ENCODE assay signal across 15 cellular contexts in the genomic region with DNA sequence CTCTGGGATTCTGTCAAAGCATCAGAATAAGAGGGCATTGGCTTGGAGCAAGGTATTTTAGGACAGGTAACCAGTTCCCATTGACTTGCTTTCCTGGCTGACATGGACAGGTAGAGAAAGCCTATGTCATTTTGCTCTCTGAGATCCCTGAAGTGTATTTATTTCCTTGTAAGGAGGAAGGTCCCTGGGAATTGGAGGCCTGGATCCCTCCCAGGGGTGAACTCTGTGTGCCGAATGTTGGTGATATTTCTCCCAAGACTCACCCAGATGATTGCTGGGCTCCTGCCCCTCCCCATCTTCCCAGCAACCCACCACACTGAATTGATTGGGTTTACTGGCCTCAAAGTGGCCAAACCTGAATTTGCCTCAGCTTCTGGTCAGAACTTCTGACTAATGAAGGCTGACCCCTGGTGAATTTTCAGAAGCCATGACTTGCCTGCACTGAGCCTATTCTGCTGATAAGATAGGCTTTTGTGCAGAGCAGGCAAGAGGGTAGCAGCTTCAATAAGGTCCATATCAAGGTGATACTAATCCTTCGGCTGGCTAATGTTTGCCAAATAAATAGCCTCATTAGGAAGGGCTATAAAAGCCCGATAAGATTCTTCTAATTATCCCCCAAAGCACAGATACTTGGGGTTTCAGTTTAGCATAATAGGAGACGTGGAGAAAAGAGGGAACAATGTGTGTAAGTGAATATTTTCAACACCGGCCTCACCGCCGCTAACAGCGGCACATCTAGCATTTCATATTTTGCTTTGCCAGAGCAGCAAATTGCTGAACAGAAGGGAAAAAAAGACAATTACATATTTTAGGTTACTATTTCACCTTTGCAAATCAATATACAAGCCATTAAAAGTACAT.
A peak's percentile ranks its signal among the peaks of the same experiment; 100 is the strongest.
DNase-seq lines count a peak whose midpoint lies in the region; ATAC-seq and TF ChIP-seq lines count a peak whose summit lies in the region.
"Had no signal": no experiment of that assay in that cellular context is flagged by ENCODE, and none has a peak within 500 bp of the region (broad histone marks: within the 10 kb centered on the region; RNA-seq: fewer than 3 reads in every experiment).

No MANE protein-coding gene starts in this region.

- no peak for TF ChIP-seq EP300 in SK-N-SH (IDR thresholded peaks at IDR 0.05; ENCODE audit: borderline replicate concordance in 1 of 2, low read depth in 1 of 2, low read length in 1 of 2)

- POLR2A ChIA-PET in SK-N-SH (lab: Yijun Ruan, JAX), result no interaction called here

- H3F3A ChIP-seq in SK-N-SH (replicated peaks; ENCODE audit: insufficient read depth), result no peaks in the 10 kb centered on the region

- H4K20me1 ChIP-seq in SK-N-SH (ENCODE audit: insufficient read depth), result no peaks in the 10 kb centered on the region

- TF ChIP-seq RAD21 in SK-N-SH (IDR thresholded peaks at IDR 0.05; ENCODE audit: low read length), result peak; percentile 20; the same call in 1 of the 2 replicates

- TF ChIP-seq POLR2A in body of pancreas (IDR thresholded peaks at IDR 0.05), result no peak

- peaks cover 0 to 7% of the 10 kb centered on the region in 2 experiments; a peak in 1 of 4 replicates for H3K4me1 ChIP-seq in SK-N-SH (ENCODE audit: control insufficient read depth in 1 of 2, insufficient read depth in 2 of 2, low read depth in 1 of 2, low read length in 1 of 2)
- H3K4me1 ChIP-seq in RWPE2 (ENCODE audit: insufficient read depth, poor library complexity, severe bottlenecking), result peaks cover 32% of the 10 kb centered on the region
- H3K4me1 ChIP-seq in urinary bladder (ENCODE audit: insufficient read depth), result no peaks in the 10 kb centered on the region
- peaks cover 5% of the 10 kb centered on the region for H3K4me1 ChIP-seq in body of pancreas

- CTCF ChIA-PET in SK-N-SH (lab: Yijun Ruan, JAX), result interaction anchor here (0.6 to 2.4 kb wide), 7 partner anchors 17 to 282 kb away, joined by 3 to 9 read pairs (median 4); partner anchors contain the start of gene PCBD2

- H3K9me2 ChIP-seq in SK-N-SH, result no peaks in the 10 kb centered on the region

- no peak for ATAC-seq in SK-N-SH treated with all-trans-retinoic acid at 6 μM for 48 hours
- ATAC-seq in RWPE2 (ENCODE audit: low read depth), result peak; percentile 59
- ATAC-seq in esophagus mucosa, result peak; percentile 2
- ATAC-seq in HG03097 (IDR thresholded peaks at IDR 0.05; ENCODE audit: low FRiP score, unreplicated experiment), result no peak
- no peak for ATAC-seq in GM21381 (IDR thresholded peaks at IDR 0.05; ENCODE audit: unreplicated experiment)
- no peak for ATAC-seq in body of pancreas

- H3K4me3 ChIP-seq in SK-N-SH (ENCODE audit: low read depth in 2 of 2, low read length in 1 of 2) (no peak overlapping the region), RWPE2 (ENCODE audit: severe bottlenecking) (peak overlapping the region; percentile 36), urinary bladder (ENCODE audit: low read depth, low read length) (no peak overlapping the region), body of pancreas (no peak overlapping the region)
- H3K4me3 ChIP-seq: tibial nerve had no signal

- H3K9me3 ChIP-seq in SK-N-SH (no peaks in the 10 kb centered on the region), RWPE2 (ENCODE audit: severe bottlenecking) (no peaks in the 10 kb centered on the region), body of pancreas (no peaks in the 10 kb centered on the region)
- H3K9me3 ChIP-seq: tibial nerve had no signal

- H3K27ac ChIP-seq in SK-N-SH (ENCODE audit: low read depth in 2 of 2, low read length in 1 of 2) (no peak overlapping the region), RWPE2 (ENCODE audit: poor library complexity, severe bottlenecking) (peak overlapping the region; percentile 68), urinary bladder (ENCODE audit: low read depth) (peak overlapping the region; percentile 59), body of pancreas (no peak overlapping the region)
- H3K27ac ChIP-seq: tibial nerve had no signal

- no peak for DNase-seq in SK-N-SH
- DNase-seq in RWPE2 (ENCODE audit: low spot score), result no peak
- DNase-seq in body of pancreas, result no peak
- DNase-seq: activated CD4-positive, alpha-beta memory T cell treated with anti-CD3 and anti-CD28 coated beads, Interleukin-2, amount 10 ng/mL, durations not matched to agents 7 days and 5 days; activated naive CD4-positive, alpha-beta T cell; central memory CD4-positive, alpha-beta T cell; Kasumi-1; NCI-H2081; stimulated activated CD4-positive, alpha-beta T cell treated with anti-CD3 and anti-CD28 coated beads, Interleukin-15, amount 100 ng/mL, for 24 hours had no signal

- H3K27me3 ChIP-seq in SK-N-SH (ENCODE audit: insufficient read depth) (no peaks in the 10 kb centered on the region; the same call in 1 of the 2 replicates), RWPE2 (ENCODE audit: insufficient read depth, poor library complexity, severe bottlenecking) (no peaks in the 10 kb centered on the region), body of pancreas (no peaks in the 10 kb centered on the region)

- H2AFZ ChIP-seq in SK-N-SH (ENCODE audit: low read depth), result no peak overlapping the region

- H3K79me2 ChIP-seq in SK-N-SH (ENCODE audit: insufficient read depth), result no peaks in the 10 kb centered on the region

- no peak for TF ChIP-seq CTCF in SK-N-SH (IDR thresholded peaks at IDR 0.05)
- TF ChIP-seq CTCF in RWPE2 (IDR thresholded peaks at IDR 0.05; ENCODE audit: poor library complexity, severe bottlenecking), result peak; percentile 88
- no peak for TF ChIP-seq CTCF in body of pancreas (IDR thresholded peaks at IDR 0.05)

- intact Hi-C loops in body of pancreas (cut with DNase I), result no loop called here

- H3K36me3 ChIP-seq in SK-N-SH (replicated peaks in 1 of 2; ENCODE audit: control insufficient read depth in 1 of 2, insufficient read depth in 2 of 2, low read length in 1 of 2), result no peaks in the 10 kb centered on the region
- H3K36me3 ChIP-seq in RWPE2 (ENCODE audit: low read depth), result no peaks in the 10 kb centered on the region
- no peaks in the 10 kb centered on the region for H3K36me3 ChIP-seq in urinary bladder (ENCODE audit: insufficient read depth)
- no peaks in the 10 kb centered on the region for H3K36me3 ChIP-seq in body of pancreas (replicated peaks in 1 of 2; ENCODE audit: insufficient read depth in 1 of 2, low read depth in 2 of 2)
- H3K36me3 ChIP-seq: tibial nerve had no signal

- no peak overlapping the region for H3K4me2 ChIP-seq in SK-N-SH

- no peak overlapping the region for H3K9ac ChIP-seq in SK-N-SH

- 84% methylated on average over 8 of the region's 8 CpGs for WGBS in SK-N-SH (ENCODE audit: low lambda C conversion rate)
- WGBS in urinary bladder, result 31% methylated on average over 8 of the region's 8 CpGs
- WGBS in body of pancreas, 2 donors, result 64 to 67% methylated on average over 8 of the region's 8 CpGs

TF ChIP-seq in SK-N-SH, 30 proteins besides CTCF, POLR2A, EP300 and RAD21 (continues in another document):
- no peak for TF ChIP-seq MXI1 (IDR thresholded peaks at IDR 0.05; ENCODE audit: low read depth, low read length)
- TF ChIP-seq MAX (IDR thresholded peaks at IDR 0.05; ENCODE audit: low read depth), result no peak

TF ChIP-seq in SK-N-SH treated with all-trans-retinoic acid at 6 μM for 48 hours, 23 proteins besides CTCF, POLR2A, EP300 and RAD21:
- TF ChIP-seq SNAI2 (CRISPR knock-in tag; IDR thresholded peaks at IDR 0.05) (no peak), TOX (CRISPR knock-in tag; IDR thresholded peaks at IDR 0.05; ENCODE audit: borderline replicate concordance) (no peak), PPARA (CRISPR knock-in tag; IDR thresholded peaks at IDR 0.05; ENCODE audit: borderline replicate concordance) (no peak), CSRNP3 (CRISPR knock-in tag; IDR thresholded peaks at IDR 0.05) (no peak), ZNF565 (CRISPR knock-in tag; conservative IDR thresholded peaks at IDR 0.05; ENCODE audit: low read depth) (no peak), BACH2 (CRISPR knock-in tag; IDR thresholded peaks at IDR 0.05; ENCODE audit: borderline replicate concordance) (no peak), ZC3H10 (CRISPR knock-in tag; IDR thresholded peaks at IDR 0.05) (no peak), ZNF8 (CRISPR knock-in tag; IDR thresholded peaks at IDR 0.05) (no peak), ISL1 (CRISPR knock-in tag; IDR thresholded peaks at IDR 0.05) (no peak), ARNTL (CRISPR knock-in tag; IDR thresholded peaks at IDR 0.05; ENCODE audit: borderline replicate concordance, low read depth) (no peak), CSDC2 (CRISPR knock-in tag; IDR thresholded peaks at IDR 0.05) (no peak)
- TF ChIP-seq, protein P1, sequence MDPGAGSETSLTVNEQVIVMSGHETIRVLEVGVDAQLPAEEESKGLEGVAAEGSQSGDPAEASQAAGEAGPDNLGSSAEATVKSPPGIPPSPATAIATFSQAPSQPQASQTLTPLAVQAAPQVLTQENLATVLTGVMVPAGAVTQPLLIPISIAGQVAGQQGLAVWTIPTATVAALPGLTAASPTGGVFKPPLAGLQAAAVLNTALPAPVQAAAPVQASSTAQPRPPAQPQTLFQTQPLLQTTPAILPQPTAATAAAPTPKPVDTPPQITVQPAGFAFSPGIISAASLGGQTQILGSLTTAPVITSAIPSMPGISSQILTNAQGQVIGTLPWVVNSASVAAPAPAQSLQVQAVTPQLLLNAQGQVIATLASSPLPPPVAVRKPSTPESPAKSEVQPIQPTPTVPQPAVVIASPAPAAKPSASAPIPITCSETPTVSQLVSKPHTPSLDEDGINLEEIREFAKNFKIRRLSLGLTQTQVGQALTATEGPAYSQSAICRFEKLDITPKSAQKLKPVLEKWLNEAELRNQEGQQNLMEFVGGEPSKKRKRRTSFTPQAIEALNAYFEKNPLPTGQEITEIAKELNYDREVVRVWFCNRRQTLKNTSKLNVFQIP (CRISPR knock-in tag; IDR thresholded peaks at IDR 0.05; ENCODE audit: borderline replicate concordance, low read depth), result no peak

Comparison
In these comparisons a context has a peak if more than half of its experiments do, and no peak if none do; other contexts are left out.
1. H3K27ac ChIP-seq: peak in RWPE2 (single experiment) and urinary bladder (single experiment); none in SK-N-SH (0 of 2) and body of pancreas (0 of 4).
2. ATAC-seq: peak in RWPE2 (single experiment) and esophagus mucosa (single experiment); none in SK-N-SH treated with all-trans-retinoic acid at 6 μM for 48 hours (single experiment), HG03097 (single experiment), GM21381 (single experiment) and body of pancreas (single experiment).